Comparison of ENCODE assay signal across 1 cellular context in genomic region chr9:113708821-113709713, GRCh38.
TF ChIP-seq lines count a peak whose summit lies in the region.

No MANE protein-coding gene starts in this region.

TF ChIP-seq in WTC11, 78 proteins besides CTCF, POLR2A, EP300 and RAD21 (continued from another document):
- no peak for TF ChIP-seq ZMAT4 (CRISPR knock-in tag; IDR thresholded peaks at IDR 0.05)
- no peak for TF ChIP-seq CBFB (CRISPR knock-in tag; IDR thresholded peaks at IDR 0.05; ENCODE audit: low read depth)
- no peak for TF ChIP-seq JUN (CRISPR knock-in tag; IDR thresholded peaks at IDR 0.05)
- no peak for TF ChIP-seq ZNF138 (CRISPR knock-in tag; conservative IDR thresholded peaks at IDR 0.05)
- TF ChIP-seq PREB (CRISPR knock-in tag; IDR thresholded peaks at IDR 0.05; ENCODE audit: borderline replicate concordance), result no peak
- no peak for TF ChIP-seq EMX1 (CRISPR knock-in tag; IDR thresholded peaks at IDR 0.05)
- TF ChIP-seq HMGA2 (CRISPR knock-in tag; IDR thresholded peaks at IDR 0.05), result no peak
TF ChIP-seq in WTC11: peak in this region for 0.
